ENCODE assay signal across 22 cellular contexts in the genomic region with DNA sequence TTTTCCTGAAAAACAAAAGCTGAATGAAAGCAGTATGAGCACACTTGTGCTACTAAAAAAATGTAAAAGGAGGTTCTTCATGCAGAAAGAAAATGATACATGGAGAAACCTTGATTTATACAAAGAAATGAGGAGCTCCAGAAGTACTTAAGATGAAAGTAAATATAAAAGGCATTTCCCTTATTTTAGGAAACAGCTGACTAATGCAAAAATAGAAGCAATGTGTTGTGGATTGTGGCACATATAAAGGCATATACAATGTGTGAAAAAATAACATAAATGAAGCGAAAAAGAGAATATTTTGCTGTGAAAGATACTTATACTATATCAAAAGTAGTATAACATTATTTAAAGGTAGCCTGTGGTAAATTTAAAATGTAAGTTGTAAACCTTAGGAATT.
"Had no signal": no experiment of that assay in that cellular context is flagged by ENCODE, and none has a peak within 500 bp of the region (broad histone marks: within the 10 kb centered on the region; RNA-seq: fewer than 3 reads in every experiment).

No MANE protein-coding gene starts in this region.

- ATAC-seq: Panc1, PC-3, SK-N-SH treated with all-trans-retinoic acid at 6 μM for 48 hours had no signal

- DNase-seq: Karpas-422; KG1; MM.1S; NCI-H1092 treated with DMSO at 0.1 percent for 48 hours; NCI-H1436; NCI-H187; NCI-H2029; NCI-H2081 treated with DMSO at 0.1 percent for 48 hours; NCI-H2171; NCI-H226; NCI-H446; NCI-H510A; NCI-H524 treated with DMSO at 0.1 percent for 48 hours; NCI-H69; NCI-H774; NK-92 treated with Interleukin-12 subunit alpha and Interleukin-12 subunit beta, amount 100 ng/mL, for 24 hours; PC-3; SHP77; T-helper 1 cell had no signal

- H3K27ac ChIP-seq: RWPE1 had no signal
